ENCODE assay signal across 26 cellular contexts in the genomic region with DNA sequence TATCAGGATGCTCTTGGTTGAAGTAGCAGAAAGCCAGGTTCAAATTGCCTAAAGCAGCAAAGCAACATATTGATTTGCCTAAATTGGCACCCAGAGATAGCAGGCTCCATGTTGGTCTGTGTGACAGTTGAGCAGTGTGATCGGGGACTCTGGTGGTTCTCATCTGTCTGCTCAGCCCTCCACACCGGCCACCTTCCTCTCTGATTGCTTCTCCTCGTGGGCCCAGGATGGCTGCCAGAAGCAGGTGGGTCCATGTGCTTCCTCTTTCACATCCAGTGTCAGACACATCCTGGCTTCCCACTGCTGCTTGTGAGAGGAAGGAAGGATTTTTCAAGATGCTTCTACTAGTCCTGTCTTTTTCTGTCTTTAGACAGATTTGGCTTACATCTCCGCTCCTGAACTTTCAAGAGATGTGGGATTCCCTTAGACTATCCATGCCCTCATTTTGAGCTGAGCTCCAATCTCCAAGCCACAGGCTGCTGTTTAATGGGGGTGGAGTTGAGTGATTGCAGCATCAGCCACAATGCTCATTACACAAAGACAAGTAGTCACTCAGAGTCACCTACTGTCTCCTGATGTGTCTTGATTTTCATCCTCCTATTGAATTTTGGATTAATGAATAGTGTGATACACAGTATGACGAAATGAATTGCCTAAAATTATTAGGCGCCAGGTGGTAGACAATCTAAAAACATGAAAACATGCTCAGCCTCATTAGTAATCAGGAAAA.
"Had no signal": no experiment of that assay in that cellular context is flagged by ENCODE, and none has a peak within 500 bp of the region (broad histone marks: within the 10 kb centered on the region; RNA-seq: fewer than 3 reads in every experiment).

No MANE protein-coding gene starts in this region.

- H3K4me3 ChIP-seq: breast epithelium, colonic mucosa, dorsolateral prefrontal cortex, left lung, lung, testis, uterus had no signal

- H3K36me3 ChIP-seq: breast epithelium, colonic mucosa, left lung, uterus had no signal

- H3K27ac ChIP-seq: breast epithelium, colonic mucosa, dorsolateral prefrontal cortex, left lung, testis had no signal

- DNase-seq: activated B cell treated with CpG ODN at 0.5 μM for 24 hours; activated CD4-positive, alpha-beta T cell treated with anti-CD3 and anti-CD28 coated beads for 36 hours; activated CD4-positive, alpha-beta T cell treated with anti-CD3 and anti-CD28 coated beads, Interleukin-2, amount 50 U/mL, for 4 hours; activated CD8-positive, alpha-beta memory T cell treated with anti-CD3 and anti-CD28 coated beads for 24 hours; activated CD8-positive, alpha-beta memory T cell treated with anti-CD3 and anti-CD28 coated beads, Interleukin-2, amount 50 U/mL, for 4 hours; activated naive CD8-positive, alpha-beta T cell treated with anti-CD3 and anti-CD28 coated beads, Interleukin-2, amount 10 ng/mL, durations not matched to agents 7 days and 5 days; activated T-cell treated with anti-CD3 and anti-CD28 coated beads, Interleukin-2, amount 50 U/mL, for 24 hours; amniotic stem cell; colonic mucosa; dorsolateral prefrontal cortex; effector memory CD8-positive, alpha-beta T cell; hippocampal formation; kidney glomerular epithelial cell; left lung; naive thymus-derived CD8-positive, alpha-beta T cell; stimulated activated CD4-positive, alpha-beta T cell treated with anti-CD3 and anti-CD28 coated beads, Interleukin-2, amount 100 ng/mL, for 48 hours; stimulated activated CD8-positive, alpha-beta memory T cell treated with anti-CD3 and anti-CD28 coated beads, Interleukin-4, amount 100 ng/mL, for 48 hours; stimulated activated naive B cell treated with anti-CD40 and anti-IgM and Interleukin-4, amounts not matched to agents 10 μg/mL and 1 μg/mL and 100 μg/mL, for 72 hours; testis; trophoblast cell; uterus had no signal

- H3K27me3 ChIP-seq: breast epithelium, colonic mucosa, dorsolateral prefrontal cortex, left lung, testis, uterus had no signal

- H3K9me3 ChIP-seq: colonic mucosa, testis, uterus had no signal

- ATAC-seq: activated CD4-positive, alpha-beta T cell treated with anti-CD3 and anti-CD28 coated beads for 36 hours; activated T-helper 17 cell treated with anti-CD3 and anti-CD28 coated beads, Interleukin-2, amount 50 U/mL, for 72 hours; effector memory CD8-positive, alpha-beta T cell; esophagus mucosa; left lung; naive thymus-derived CD8-positive, alpha-beta T cell had no signal

- H3K27ac Mint-ChIP-seq: activated B cell treated with CpG ODN at 0.5 μM for 24 hours; activated CD4-positive, alpha-beta T cell treated with anti-CD3 and anti-CD28 coated beads for 36 hours; activated naive CD8-positive, alpha-beta T cell treated with anti-CD3 and anti-CD28 coated beads, Interleukin-2, amount 10 ng/mL, durations not matched to agents 7 days and 5 days; activated T-cell treated with anti-CD3 and anti-CD28 coated beads, Interleukin-2, amount 50 U/mL, for 24 hours; activated T-helper 17 cell treated with anti-CD3 and anti-CD28 coated beads, Interleukin-2, amount 50 U/mL, for 72 hours; effector memory CD8-positive, alpha-beta T cell; naive thymus-derived CD8-positive, alpha-beta T cell; progenitor cell of endocrine pancreas had no signal

- H3K4me1 ChIP-seq: breast epithelium, colonic mucosa, left lung, uterus had no signal
